In genomic region chr6:118509009-118509617, GRCh38 we compare ENCODE assay signal across 8 cellular contexts. TPM values are rescaled to one million over a fixed set of nuclear protein-coding genes. Genes with fewer than 3 reads are reported as not detected.
DNase-seq lines count a peak whose midpoint lies in the region; ATAC-seq, FAIRE-seq and TF ChIP-seq lines count a peak whose summit lies in the region.

No MANE protein-coding gene starts in this region.

- H3K36me3 ChIP-seq in GM12878 (ENCODE audit: control insufficient read depth in 2 of 2, insufficient read depth in 2 of 2, low read length in 1 of 2) (no peaks in the 10 kb centered on the region), lower lobe of right lung (no peaks in the 10 kb centered on the region)

- peak; percentile 18 for FAIRE-seq in GM12878 (lab: Jason Lieb, UNC)

- no peaks in the 10 kb centered on the region for H3K27me3 Mint-ChIP-seq in activated T-cell treated with anti-CD3 and anti-CD28 coated beads, Interleukin-2, amount 50 U/mL, for 72 hours (ENCODE audit: low read depth)

- in situ Hi-C loops in GM12878 (cut with MboI) = no loop called here

- peak; percentile 50 for DNase-seq in NCI-H510A treated with DMSO at 0.1 percent for 48 hours (lab: John Stamatoyannopoulos, UW)
- no peak for DNase-seq in NCI-H510A (lab: John Stamatoyannopoulos, UW)
- peak; percentile 37 for DNase-seq in NCI-H1092 (lab: John Stamatoyannopoulos, UW)
- no peak for DNase-seq in GM12878 (ENCODE audit: low read depth, low spot score)
- no peak for DNase-seq in lower lobe of right lung
- DNase-seq in activated T-cell treated with anti-CD3 and anti-CD28 coated beads, Interleukin-2, amount 50 U/mL, for 72 hours = no peak
- no peak for DNase-seq in OCI-M2 (lab: John Stamatoyannopoulos, UW; ENCODE audit: unreplicated experiment)

- H3K4me1 Mint-ChIP-seq in activated T-cell treated with anti-CD3 and anti-CD28 coated beads, Interleukin-2, amount 50 U/mL, for 72 hours (ENCODE audit: low read depth) = peaks cover 22% of the 10 kb centered on the region

- CTCF ChIA-PET in GM12878 (lab: Yijun Ruan, JAX) = interaction anchor here (1.3 kb wide), 1 partner anchor 225 kb away, joined by 4 read pairs; no protein-coding TSS in a partner anchor

- H3K9me3 ChIP-seq in GM12878 (replicated peaks; ENCODE audit: control insufficient read depth, insufficient read depth, low read length) = no peaks in the 10 kb centered on the region
- H3K9me3 ChIP-seq in lower lobe of right lung = no peaks in the 10 kb centered on the region

- H3K9me3 Mint-ChIP-seq in activated T-cell treated with anti-CD3 and anti-CD28 coated beads, Interleukin-2, amount 50 U/mL, for 72 hours = no peaks in the 10 kb centered on the region

- H3K4me3 Mint-ChIP-seq in activated T-cell treated with anti-CD3 and anti-CD28 coated beads, Interleukin-2, amount 50 U/mL, for 72 hours = no peak overlapping the region

- intact Hi-C loops in GM12878 (cut with micrococcal nuclease; ENCODE audit: unreplicated experiment) = loop anchor here (1.0 to 2.0 kb wide), 2 partner anchors 225 to 532 kb away; no protein-coding TSS in a partner anchor
- intact Hi-C loops in lower lobe of right lung (cut with DNase I) = no loop called here

- 0 out of 3 replicates have a peak, but pooled peaks have one; percentile 34 for ATAC-seq in GM12878
- no peak for ATAC-seq in lower lobe of right lung
- no peak for ATAC-seq in HG03432 (IDR thresholded peaks at IDR 0.05; ENCODE audit: unreplicated experiment)
- ATAC-seq in activated T-cell treated with anti-CD3 and anti-CD28 coated beads, Interleukin-2, amount 50 U/mL, for 72 hours (replicated peaks in 1 of 2) = no peak

- no peaks in the 10 kb centered on the region for H3K79me2 ChIP-seq in GM12878 (ENCODE audit: control insufficient read depth, insufficient read depth, low read length)

- no peak overlapping the region for H3K4me2 ChIP-seq in GM12878 (ENCODE audit: control insufficient read depth, insufficient read depth)

- H3K4me1 ChIP-seq in GM12878 (ENCODE audit: control insufficient read depth, insufficient read depth, low read length) (no peaks in the 10 kb centered on the region), lower lobe of right lung (no peaks in the 10 kb centered on the region)

- SMC1A ChIA-PET in GM12878 (lab: Charles Lee; ENCODE audit: uncharacterized antibody, unreplicated experiment) = interaction anchor here (1.0 kb wide), 1 partner anchor 223 kb away, joined by 3 read pairs; no protein-coding TSS in a partner anchor

- H4K20me1 ChIP-seq in GM12878 (ENCODE audit: control insufficient read depth, insufficient read depth) = no peaks in the 10 kb centered on the region

- peak; percentile 75 for TF ChIP-seq RAD21 in GM12878 (IDR thresholded peaks at IDR 0.05; ENCODE audit: insufficient read depth, low read depth, low read length)

- TF ChIP-seq EP300 in GM12878 (IDR thresholded peaks at IDR 0.05; ENCODE audit: borderline replicate concordance in 1 of 2, control insufficient read depth in 1 of 2, low read depth in 2 of 2, low read length in 2 of 2) = no peak

- H3K9ac ChIP-seq in GM12878 (ENCODE audit: control insufficient read depth, insufficient read depth, low read length) = no peak overlapping the region

- 51% methylated on average over 3 of the region's 3 CpGs for WGBS in GM12878 (ENCODE audit: insufficient coverage, insufficient replicate concordance, low lambda C conversion rate, missing lambda C conversion rate)

- peaks cover 2 to 5% of the 10 kb centered on the region in 2 donors for H3K36me3 Mint-ChIP-seq in activated T-cell treated with anti-CD3 and anti-CD28 coated beads, Interleukin-2, amount 50 U/mL, for 72 hours (ENCODE audit: insufficient read depth in 2 of 2)

- BruUV-seq in GM12878 (replicated peaks; lab: Mats Ljungman, UMichigan) = no TSS peak

- RAD21 ChIA-PET in GM12878 (lab: Charles Lee; ENCODE audit: unreplicated experiment) = no interaction called here

- H3K27ac ChIP-seq in GM12878 (ENCODE audit: control insufficient read depth, insufficient read depth) (no peak overlapping the region), lower lobe of right lung (no peak overlapping the region)

- no peak overlapping the region for H3K27ac Mint-ChIP-seq in activated T-cell treated with anti-CD3 and anti-CD28 coated beads, Interleukin-2, amount 50 U/mL, for 72 hours

- POLR2A ChIA-PET in GM12878 (lab: Charles Lee) = no interaction called here

- no peak overlapping the region for H3K4me3 ChIP-seq in GM12878
- H3K4me3 ChIP-seq in lower lobe of right lung = no peak overlapping the region

- H3K27me3 ChIP-seq in GM12878 (replicated peaks in 1 of 2; ENCODE audit: control insufficient read depth in 2 of 2, insufficient read depth in 2 of 2, low read length in 1 of 2) (no peaks in the 10 kb centered on the region), lower lobe of right lung (ENCODE audit: low read depth) (no peaks in the 10 kb centered on the region)

- H2AFZ ChIP-seq in GM12878 (ENCODE audit: control insufficient read depth, low read depth, low read length) = no peak overlapping the region

- no peak for TF ChIP-seq POLR2A in GM12878 (IDR thresholded peaks at IDR 0.05; ENCODE audit: low read depth, low read length)

- TF ChIP-seq CTCF in GM12878 (IDR thresholded peaks at IDR 0.05 in 2 of 3, conservative IDR thresholded peaks at IDR 0.05 in 1 of 3; ENCODE audit: control insufficient read depth in 2 of 3, extremely low read depth in 1 of 3, insufficient read depth in 1 of 3, low read depth in 3 of 3, low read length in 3 of 3) (peak; percentile 54 to 59 (median 56); a peak in 5 of 6 replicates), lower lobe of right lung (IDR thresholded peaks at IDR 0.05) (peak; percentile 55)

TF ChIP-seq in GM12878, 131 proteins besides CTCF, POLR2A, EP300 and RAD21:
- TF ChIP-seq POLR2AphosphoS5 (IDR thresholded peaks at IDR 0.05; ENCODE audit: low read length) (no peak), SMC3 (IDR thresholded peaks at IDR 0.05; ENCODE audit: borderline replicate concordance, low read length) (peak; percentile 41; the same call in 1 of the 2 replicates), FOXK2 (IDR thresholded peaks at IDR 0.05) (no peak)

RNA-seq across cellular contexts. Expression of gene PLN, which starts 39.0 kb away (rescaled TPM):
- not detected in 2 replicates for total RNA-seq in GM12878 (2013; cell fraction: nucleolus; rRNA removed)
- not detected in 2 replicates for total RNA-seq in GM12878 (2014; rRNA removed)
- total RNA-seq in GM12878 (2014; rRNA removed; fragmentation: Illumina TruSeq; extraction: Trizol) = not detected in 2 replicates
- total RNA-seq in GM12878 (2021) = not detected in 2 replicates
- not detected for polyA plus RNA-seq in GM12878 (2011; ENCODE audit: low read depth)
- polyA plus RNA-seq in GM12878 (2011; rRNA removed) = not detected in 2 replicates
- not detected in 2 replicates for polyA plus RNA-seq in GM12878 (2011; cell fraction: cytosol; rRNA removed)
- polyA plus RNA-seq in GM12878 (2011; cell fraction: nucleus; rRNA removed) = not detected in 2 replicates
- 0.06 TPM in 1 of 2 replicates, not detected in the other for polyA plus RNA-seq in GM12878 (2012)
- not detected in 2 replicates for polyA plus RNA-seq in GM12878 (2014; fragmentation: Illumina TruSeq; extraction: Trizol)
- not detected for polyA plus RNA-seq in GM12878 (2014; fragmentation: Nextera tagmentation; extraction: Ambion mirVana)
- not detected in 2 replicates for polyA plus RNA-seq in GM12878 (2014; rRNA removed)
- under 1 TPM; 0.16 to 0.44 TPM for polyA plus RNA-seq in GM12878 (2016; fragmentation: Nextera tagmentation; extraction: Ambion mirVana)
- not detected in 2 replicates for polyA minus RNA-seq in GM12878 (2011; rRNA and poly(A)+ RNA removed)
- not detected in 2 replicates for polyA minus RNA-seq in GM12878 (2011; cell fraction: cytosol; rRNA and poly(A)+ RNA removed)
- polyA minus RNA-seq in GM12878 (2011; cell fraction: nucleus; rRNA and poly(A)+ RNA removed) = 0.12 TPM in 1 of 2 replicates, not detected in the other
- total RNA-seq in lower lobe of right lung = 7.5 TPM
- not detected for total RNA-seq in activated T-cell treated with anti-CD3 and anti-CD28 coated beads, Interleukin-2, amount 50 U/mL, for 72 hours

Comparison
In these comparisons a context has a peak if more than half of its experiments do, and no peak if none do; other contexts are left out.
1. DNase-seq: peak in NCI-H510A treated with DMSO at 0.1 percent for 48 hours (single experiment) and NCI-H1092 (single experiment); none in NCI-H510A (single experiment), GM12878 (single experiment), lower lobe of right lung (single experiment), activated T-cell treated with anti-CD3 and anti-CD28 coated beads, Interleukin-2, amount 50 U/mL, for 72 hours (0 of 2) and OCI-M2 (single experiment).